In genomic region chr4:5711479-5712184, GRCh38 we compare ENCODE assay signal across 8 cellular contexts. TPM values are rescaled to one million over a fixed set of nuclear protein-coding genes. Genes with fewer than 3 reads are reported as not detected.
DNase-seq lines count a peak whose midpoint lies in the region; ATAC-seq and TF ChIP-seq lines count a peak whose summit lies in the region.

No MANE protein-coding gene starts in this region.

- intact Hi-C loops in activated CD8-positive, alpha-beta T cell treated with anti-CD3 and anti-CD28 coated beads for 36 hours (cut with micrococcal nuclease) = no loop called here
- intact Hi-C loops in left ventricle myocardium superior (cut with micrococcal nuclease) = no loop called here

- peak overlapping the region; percentile 68 for H3K4me3 Mint-ChIP-seq in activated CD8-positive, alpha-beta T cell treated with anti-CD3 and anti-CD28 coated beads for 36 hours

- DNase-seq in A172 (ENCODE audit: low spot score) (peak; percentile 28), left ventricle myocardium superior (peak; percentile 60), SIG-M5 (lab: John Stamatoyannopoulos, UW) (no peak)
- DNase-seq in activated CD8-positive, alpha-beta T cell treated with anti-CD3 and anti-CD28 coated beads for 36 hours = peak; percentile 8
- DNase-seq in stimulated activated CD8-positive, alpha-beta memory T cell treated with anti-CD3 and anti-CD28 coated beads, Interleukin-4, amount 100 ng/mL, for 48 hours = peak; percentile 30
- no peak for DNase-seq in stimulated activated CD4-positive, alpha-beta T cell treated with anti-CD3 and anti-CD28 coated beads, Interleukin-4, amount 100 ng/mL, for 24 hours
- DNase-seq in stimulated activated CD4-positive, alpha-beta T cell treated with anti-CD3 and anti-CD28 coated beads, Interleukin-4, amount 100 ng/mL, for 1 hour = no peak

- no peak overlapping the region for H3K27ac Mint-ChIP-seq in activated CD8-positive, alpha-beta T cell treated with anti-CD3 and anti-CD28 coated beads for 36 hours

- H3K36me3 Mint-ChIP-seq in activated CD8-positive, alpha-beta T cell treated with anti-CD3 and anti-CD28 coated beads for 36 hours (ENCODE audit: low read depth) = no peaks in the 10 kb centered on the region

- TF ChIP-seq CTCF in activated CD8-positive, alpha-beta T cell treated with anti-CD3 and anti-CD28 coated beads for 36 hours (IDR thresholded peaks at IDR 0.05) = no peak

- CTCF ChIA-PET in activated CD8-positive, alpha-beta T cell treated with anti-CD3 and anti-CD28 coated beads for 36 hours (lab: Charles Lee) = no interaction called here

- POLR2A ChIA-PET in activated CD8-positive, alpha-beta T cell treated with anti-CD3 and anti-CD28 coated beads for 36 hours (lab: Charles Lee) = no interaction called here

- peaks cover 42% of the 10 kb centered on the region for H3K27me3 Mint-ChIP-seq in activated CD8-positive, alpha-beta T cell treated with anti-CD3 and anti-CD28 coated beads for 36 hours

- H3K9me3 Mint-ChIP-seq in activated CD8-positive, alpha-beta T cell treated with anti-CD3 and anti-CD28 coated beads for 36 hours = peaks cover 16% of the 10 kb centered on the region

- ATAC-seq in GM21390 (IDR thresholded peaks at IDR 0.05; ENCODE audit: unreplicated experiment) (peak; percentile 16), left ventricle myocardium superior (peak; percentile 2)
- no peak for ATAC-seq in activated CD8-positive, alpha-beta T cell treated with anti-CD3 and anti-CD28 coated beads for 36 hours

- peaks cover 22% of the 10 kb centered on the region for H3K4me1 Mint-ChIP-seq in activated CD8-positive, alpha-beta T cell treated with anti-CD3 and anti-CD28 coated beads for 36 hours (ENCODE audit: low read depth)

RNA-seq across cellular contexts. Expression of gene EVC, which starts 0.6 kb away (rescaled TPM):
- 10.2 and 11.3 TPM in 2 replicates for total RNA-seq in A172 (2014; rRNA removed; shearing (Covaris generic))
- 1 to 10 TPM; 2.0 to 2.5 TPM for total RNA-seq in activated CD8-positive, alpha-beta T cell treated with anti-CD3 and anti-CD28 coated beads for 36 hours
- 6.3 TPM for total RNA-seq in left ventricle myocardium superior

RNA-seq across cellular contexts. Expression of gene EVC2, which starts 3.3 kb away (rescaled TPM):
- total RNA-seq in A172 (2014; rRNA removed; shearing (Covaris generic)) = not detected in 2 replicates
- total RNA-seq in activated CD8-positive, alpha-beta T cell treated with anti-CD3 and anti-CD28 coated beads for 36 hours = 1 to 10 TPM in 1 of 2 experiments, under 1 TPM in 1; 0.83 to 1.3 TPM
- total RNA-seq in left ventricle myocardium superior = 1.5 TPM

Comparison
In these comparisons a context has a peak if more than half of its experiments do, and no peak if none do; other contexts are left out.
1. DNase-seq: peak in A172 (single experiment), activated CD8-positive, alpha-beta T cell treated with anti-CD3 and anti-CD28 coated beads for 36 hours (single experiment), left ventricle myocardium superior (single experiment) and stimulated activated CD8-positive, alpha-beta memory T cell treated with anti-CD3 and anti-CD28 coated beads, Interleukin-4, amount 100 ng/mL, for 48 hours (single experiment); none in stimulated activated CD4-positive, alpha-beta T cell treated with anti-CD3 and anti-CD28 coated beads, Interleukin-4, amount 100 ng/mL, for 24 hours (single experiment), SIG-M5 (single experiment) and stimulated activated CD4-positive, alpha-beta T cell treated with anti-CD3 and anti-CD28 coated beads, Interleukin-4, amount 100 ng/mL, for 1 hour (single experiment).